Comparison of ENCODE assay signal across 9 cellular contexts in the genomic region with DNA sequence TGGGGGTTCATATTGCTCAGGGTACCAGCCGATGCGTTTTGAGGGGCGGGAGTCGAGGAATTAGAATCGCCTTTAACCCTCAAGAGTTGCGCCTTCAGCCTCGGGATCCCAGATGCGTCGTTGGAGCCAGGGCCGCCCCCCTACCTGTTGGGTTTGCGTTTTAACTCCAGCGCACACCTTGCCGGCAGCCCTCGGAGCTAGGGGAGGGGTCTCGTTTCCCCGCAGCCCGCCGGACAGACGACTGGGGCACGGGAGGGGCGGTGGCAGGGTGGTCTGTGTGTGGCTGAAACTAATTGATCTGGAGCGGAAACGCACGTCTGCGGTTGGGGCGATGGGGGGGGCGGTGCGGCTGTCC. TPM values are rescaled to one million over a fixed set of nuclear protein-coding genes. Genes with fewer than 3 reads are reported as not detected.
DNase-seq lines count a peak whose midpoint lies in the region; ATAC-seq and TF ChIP-seq lines count a peak whose summit lies in the region.
"Had no signal": no experiment of that assay in that cellular context is flagged by ENCODE, and none has a peak within 500 bp of the region (broad histone marks: within the 10 kb centered on the region; RNA-seq: fewer than 3 reads in every experiment).

No MANE protein-coding gene starts in this region.

- no peaks in the 10 kb centered on the region for H3K27me3 Mint-ChIP-seq in Caco-2 (ENCODE audit: insufficient read depth, unreplicated experiment)

- peak overlapping the region; percentile 84 for H4K91ac ChIP-seq in trophoblast cell (ENCODE audit: low read depth, low read length)

- peaks cover 22% of the 10 kb centered on the region for H3K79me2 ChIP-seq in fibroblast of lung (ENCODE audit: control insufficient read depth, insufficient read depth, low read length)
- H3K79me2 ChIP-seq in trophoblast cell (ENCODE audit: control insufficient read depth, insufficient read depth, low read length, poor library complexity): peaks cover 6% of the 10 kb centered on the region
- no peaks in the 10 kb centered on the region for H3K79me2 ChIP-seq in Karpas-422 (ENCODE audit: low read length)

- peak overlapping the region; percentile 89 for H3K4me2 ChIP-seq in fibroblast of lung (ENCODE audit: extremely low read depth, insufficient read depth, low read length)
- peak overlapping the region; percentile 82 for H3K4me2 ChIP-seq in trophoblast cell (ENCODE audit: low read length)
- H3K4me2 ChIP-seq in Karpas-422 (ENCODE audit: low read depth, low read length, poor library complexity, severe bottlenecking): no peak overlapping the region

- no peak for TF ChIP-seq POLR2A in Peyer's patch (IDR thresholded peaks at IDR 0.05)

- ATAC-seq in GM19452 (IDR thresholded peaks at IDR 0.05; ENCODE audit: unreplicated experiment) (no peak), HG03175 (IDR thresholded peaks at IDR 0.05; ENCODE audit: unreplicated experiment) (no peak)

- H3K4me1 ChIP-seq in Caco-2 (peaks cover 19% of the 10 kb centered on the region), Peyer's patch (peaks cover 2 to 57% (median 36%) of the 10 kb centered on the region in 4 donors), fibroblast of lung (ENCODE audit: control insufficient read depth, extremely low read depth, insufficient read depth, low read length) (peaks cover 7% of the 10 kb centered on the region), trophoblast cell (ENCODE audit: control insufficient read depth in 1 of 2, insufficient read depth in 2 of 2, low read length in 2 of 2) (peaks cover 26 to 35% of the 10 kb centered on the region in 2 experiments), Karpas-422 (ENCODE audit: low read length) (peaks cover 13% of the 10 kb centered on the region)

- no peak overlapping the region for H3K9ac ChIP-seq in fibroblast of lung (ENCODE audit: insufficient read depth, low read length)
- H3K9ac ChIP-seq in trophoblast cell (ENCODE audit: low read length): no peak overlapping the region
- H3K9ac ChIP-seq in Karpas-422 (ENCODE audit: low read length): no peak overlapping the region

- peak overlapping the region; percentile 13 for H4K12ac ChIP-seq in trophoblast cell (ENCODE audit: low read depth, low read length)

- H3K4me3 ChIP-seq in Caco-2 (ENCODE audit: low read depth, low read length) (peak overlapping the region; percentile 73), Peyer's patch (peak overlapping the region in 3 of 4 donors; percentile 20 to 65 (median 50)), fibroblast of lung (replicated peaks in 1 of 4; ENCODE audit: control extremely low read depth in 1 of 4, insufficient read depth in 1 of 4, low read depth in 3 of 4, low read length in 4 of 4) (peak overlapping the region in 1 of 4 experiments; percentile 98), trophoblast cell (ENCODE audit: low read depth, low read length) (peak overlapping the region; percentile 4), Karpas-422 (ENCODE audit: low read length) (no peak overlapping the region)

- POLR2A ChIA-PET in Caco-2 (lab: Charles Lee): interaction anchor here (0.6 to 2.0 kb wide), 8 partner anchors 21 to 589 kb away, joined by 3 to 18 read pairs (median 6); a partner anchor contains a TSS

- H2BK5ac ChIP-seq in trophoblast cell (ENCODE audit: low read depth, low read length, poor library complexity): peak overlapping the region; percentile 18

- H3K27ac Mint-ChIP-seq in Caco-2 (ENCODE audit: unreplicated experiment): peak overlapping the region; percentile 97

- peak overlapping the region; percentile 13 for H3K4ac ChIP-seq in trophoblast cell (ENCODE audit: low read depth, low read length)

- no peaks in the 10 kb centered on the region for H3K9me2 ChIP-seq in Karpas-422 (replicated peaks; ENCODE audit: insufficient read depth, low read length)

- peaks cover 25% of the 10 kb centered on the region for H3K4me1 Mint-ChIP-seq in Caco-2 (ENCODE audit: low read depth, unreplicated experiment)

- CTCF ChIA-PET in Caco-2 (lab: Charles Lee): interaction anchor here (0.6 to 1.3 kb wide), 5 partner anchors 170 to 1662 kb away, joined by 3 to 10 read pairs (median 4); no protein-coding TSS in a partner anchor

- no peak overlapping the region for H2AK5ac ChIP-seq in trophoblast cell (ENCODE audit: low read length)

- H3K27me3 ChIP-seq in Caco-2 (replicated peaks; ENCODE audit: control insufficient read depth, insufficient read depth, low read length) (no peaks in the 10 kb centered on the region), Peyer's patch (no peaks in the 10 kb centered on the region), fibroblast of lung (ENCODE audit: control insufficient read depth, insufficient read depth, low read length) (no peaks in the 10 kb centered on the region), trophoblast cell (ENCODE audit: insufficient read depth, low read length) (peaks cover 21% of the 10 kb centered on the region), Karpas-422 (ENCODE audit: low read length) (no peaks in the 10 kb centered on the region)

- H4K20me1 ChIP-seq in fibroblast of lung (ENCODE audit: control insufficient read depth, extremely low read depth, insufficient read depth, low read length) (no peaks in the 10 kb centered on the region), Karpas-422 (ENCODE audit: insufficient read depth, low read depth, low read length) (no peaks in the 10 kb centered on the region)

- no peaks in the 10 kb centered on the region for H3K9me3 Mint-ChIP-seq in Caco-2 (ENCODE audit: unreplicated experiment)

- DNase-seq in Caco-2 (peak; percentile 76 to 77), Peyer's patch (no peak), fibroblast of lung (ENCODE audit: low read depth in 2 of 2) (no peak), trophoblast cell (no peak), Karpas-422 (no peak)
- DNase-seq in activated CD8-positive, alpha-beta memory T cell treated with anti-CD3 and anti-CD28 coated beads, Interleukin-2, amount 50 U/mL, for 4 hours: no peak
- DNase-seq: T-helper 2 cell had no signal

- peaks cover 55% of the 10 kb centered on the region for H3K36me3 Mint-ChIP-seq in Caco-2 (ENCODE audit: insufficient read depth, unreplicated experiment)

- no peak overlapping the region for H3K23ac ChIP-seq in trophoblast cell (ENCODE audit: low read length)

- H3K18ac ChIP-seq in trophoblast cell (ENCODE audit: low read length): no peak overlapping the region

- H3K36me3 ChIP-seq in Caco-2 (ENCODE audit: control insufficient read depth, insufficient read depth, low read length): no peaks in the 10 kb centered on the region
- no peaks in the 10 kb centered on the region for H3K36me3 ChIP-seq in Peyer's patch
- H3K36me3 ChIP-seq in fibroblast of lung (ENCODE audit: control insufficient read depth, insufficient read depth, low read length): no peaks in the 10 kb centered on the region
- H3K36me3 ChIP-seq in trophoblast cell (ENCODE audit: control insufficient read depth in 1 of 2, insufficient read depth in 2 of 2, low read length in 2 of 2): no peaks in the 10 kb centered on the region
- H3K36me3 ChIP-seq in Karpas-422 (ENCODE audit: insufficient read depth, low read length): no peaks in the 10 kb centered on the region

- peak overlapping the region; percentile 54 for H3K14ac ChIP-seq in trophoblast cell (ENCODE audit: low read length)

- H3K27ac ChIP-seq in Peyer's patch (no peak overlapping the region), fibroblast of lung (ENCODE audit: insufficient read depth, low read length) (peak overlapping the region; percentile 93), trophoblast cell (ENCODE audit: low read depth, low read length) (peak overlapping the region; percentile 43), Karpas-422 (ENCODE audit: low read length) (no peak overlapping the region)

- peak overlapping the region; percentile 96 for H3K4me3 Mint-ChIP-seq in Caco-2 (ENCODE audit: unreplicated experiment)

- no peak for TF ChIP-seq CTCF in Caco-2 (IDR thresholded peaks at IDR 0.05; ENCODE audit: insufficient read depth in 1 of 2, low read depth in 1 of 2, low read length in 1 of 2, severe bottlenecking in 1 of 2, unreplicated experiment in 1 of 2)
- no peak for TF ChIP-seq CTCF in Peyer's patch (IDR thresholded peaks at IDR 0.05)
- TF ChIP-seq CTCF in fibroblast of lung (conservative IDR thresholded peaks at IDR 0.05 in 1 of 2, IDR thresholded peaks at IDR 0.05 in 1 of 2; ENCODE audit: low read depth in 1 of 2, low read length in 2 of 2): no peak

- intact Hi-C loops in Caco-2 (cut with micrococcal nuclease; ENCODE audit: unreplicated experiment): loop anchor here (2.0 kb wide), 1 partner anchor 201 kb away; no protein-coding TSS in a partner anchor

- BruUV-seq in Caco-2 (replicated peaks; lab: Mats Ljungman, UMichigan): no TSS peak

- H2AFZ ChIP-seq in fibroblast of lung (ENCODE audit: low read length) (no peak overlapping the region), trophoblast cell (ENCODE audit: insufficient read depth, low read length, poor library complexity) (no peak overlapping the region), Karpas-422 (ENCODE audit: low read length) (no peak overlapping the region)

- peak overlapping the region; percentile 78 for H4K8ac ChIP-seq in trophoblast cell (ENCODE audit: low read depth, low read length)

- no CpG with 5 or more reads among the region's 28 CpGs for WGBS in trophoblast cell (ENCODE audit: extremely low coverage, insufficient coverage, insufficient read length)

- H2BK12ac ChIP-seq in trophoblast cell (ENCODE audit: low read length): peak overlapping the region; percentile 55

- H3K9me3 ChIP-seq in Caco-2 (no peaks in the 10 kb centered on the region), Peyer's patch (no peaks in the 10 kb centered on the region), fibroblast of lung (ENCODE audit: control insufficient read depth, insufficient read depth, low read depth, low read length) (no peaks in the 10 kb centered on the region), trophoblast cell (ENCODE audit: insufficient read depth, low read depth, low read length) (peaks cover 1% of the 10 kb centered on the region), Karpas-422 (ENCODE audit: low read length) (no peaks in the 10 kb centered on the region)

- peak overlapping the region; percentile 75 for H2BK120ac ChIP-seq in trophoblast cell (ENCODE audit: insufficient read depth, low read length, poor library complexity)

- H3K79me1 ChIP-seq in trophoblast cell (ENCODE audit: low read length): peaks cover 37% of the 10 kb centered on the region

RNA-seq across cellular contexts. Expression of a gene that starts 3.4 kb away (rescaled TPM):
- total RNA-seq in Caco-2 (2022): 288 and 331 TPM in 2 replicates
- total RNA-seq in Peyer's patch: 10 to 100 TPM; 13.5 to 46.6 (median 40.0) TPM
- 127 and 548 TPM in 2 replicates for total RNA-seq in fibroblast of lung
- polyA plus RNA-seq in fibroblast of lung: 322 and 523 TPM in 2 replicates
- polyA plus RNA-seq in fibroblast of lung (2012): 342 and 554 TPM in 2 replicates
- polyA minus RNA-seq in fibroblast of lung (ENCODE audit: low replicate concordance): 590 and 1,076 TPM in 2 replicates
- 14.3 and 16.7 TPM in 2 replicates for polyA plus RNA-seq in trophoblast cell (2013)
- 0.54 and 4.3 TPM in 2 replicates for total RNA-seq in Karpas-422 (2014; rRNA removed; shearing (Covaris generic); ENCODE audit: low replicate concordance)

RNA-seq across cellular contexts. Expression of a gene that starts 37.6 kb away (rescaled TPM):
- total RNA-seq in Caco-2 (2022) (49.3 and 51.3 TPM in 2 replicates), Peyer's patch (10 to 100 TPM; 22.1 to 50.3 (median 36.6) TPM), fibroblast of lung (20.3 and 25.4 TPM in 2 replicates)
- 18.1 and 19.5 TPM in 2 replicates for polyA plus RNA-seq in fibroblast of lung
- 14.2 and 15.0 TPM in 2 replicates for polyA plus RNA-seq in fibroblast of lung (2012)
- polyA minus RNA-seq in fibroblast of lung (ENCODE audit: low replicate concordance): 4.1 and 5.0 TPM in 2 replicates
- 10.1 and 10.8 TPM in 2 replicates for polyA plus RNA-seq in trophoblast cell (2013)
- 24.2 and 26.2 TPM in 2 replicates for total RNA-seq in Karpas-422 (2014; rRNA removed; shearing (Covaris generic); ENCODE audit: low replicate concordance)

Comparison
In these comparisons a context has a peak if more than half of its experiments do, and no peak if none do; other contexts are left out.
1. DNase-seq: peak in Caco-2 (2 of 2); none in Peyer's patch (0 of 3), fibroblast of lung (0 of 2), trophoblast cell (0 of 2), activated CD8-positive, alpha-beta memory T cell treated with anti-CD3 and anti-CD28 coated beads, Interleukin-2, amount 50 U/mL, for 4 hours (single experiment) and Karpas-422 (single experiment).
2. H3K27ac ChIP-seq: peak in fibroblast of lung (single experiment) and trophoblast cell (single experiment); none in Peyer's patch (0 of 4) and Karpas-422 (single experiment).